2 cellular contexts compared by ENCODE assay signal in genomic region chr9:133538851-133539250, GRCh38.
TF ChIP-seq lines count a peak whose summit lies in the region.

No MANE protein-coding gene starts in this region.

TF ChIP-seq in liver, 16 proteins besides CTCF, POLR2A, EP300 and RAD21:
- TF ChIP-seq HNF4A (conservative IDR thresholded peaks at IDR 0.05): no peak
- TF ChIP-seq JUND (IDR thresholded peaks at IDR 0.05): no peak
- no peak for TF ChIP-seq MAX (IDR thresholded peaks at IDR 0.05)
- TF ChIP-seq GABPA (IDR thresholded peaks at IDR 0.05 in 1 of 2, conservative IDR thresholded peaks at IDR 0.05 in 1 of 2): no peak
- no peak for TF ChIP-seq ZBTB33 (IDR thresholded peaks at IDR 0.05)
- TF ChIP-seq RXRA (IDR thresholded peaks at IDR 0.05): no peak
- TF ChIP-seq, protein P1, sequence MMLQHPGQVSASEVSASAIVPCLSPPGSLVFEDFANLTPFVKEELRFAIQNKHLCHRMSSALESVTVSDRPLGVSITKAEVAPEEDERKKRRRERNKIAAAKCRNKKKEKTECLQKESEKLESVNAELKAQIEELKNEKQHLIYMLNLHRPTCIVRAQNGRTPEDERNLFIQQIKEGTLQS (IDR thresholded peaks at IDR 0.05): no peak
- no peak for TF ChIP-seq FOXA2 (IDR thresholded peaks at IDR 0.05)
- TF ChIP-seq NR2F2 (IDR thresholded peaks at IDR 0.05): no peak
- TF ChIP-seq EGR1 (IDR thresholded peaks at IDR 0.05; ENCODE audit: low read depth in 2 of 2): no peak
- TF ChIP-seq REST (IDR thresholded peaks at IDR 0.05): no peak
- no peak for TF ChIP-seq YY1 (IDR thresholded peaks at IDR 0.05)
- no peak for TF ChIP-seq SP1 (IDR thresholded peaks at IDR 0.05)
TF ChIP-seq in liver: peak in this region for 0.

TF ChIP-seq in HepG2, 621 proteins besides CTCF, POLR2A, EP300 and RAD21:
- TF ChIP-seq RBM22 (optimal IDR thresholded peaks at IDR 0.05; ENCODE audit: low read length): no peak
- TF ChIP-seq RFX3 (CRISPR knock-in tag; IDR thresholded peaks at IDR 0.05): no peak
- TF ChIP-seq ZNF619 (CRISPR knock-in tag; IDR thresholded peaks at IDR 0.05): no peak
- no peak for TF ChIP-seq ZC3H13 (CRISPR knock-in tag; IDR thresholded peaks at IDR 0.05)
- no peak for TF ChIP-seq ATF5 (CRISPR knock-in tag; IDR thresholded peaks at IDR 0.05; ENCODE audit: low read depth)
- no peak for TF ChIP-seq NCOA5 (CRISPR knock-in tag; IDR thresholded peaks at IDR 0.05)
- no peak for TF ChIP-seq TAF15 (IDR thresholded peaks at IDR 0.05; ENCODE audit: low read depth, low read length, poor library complexity, severe bottlenecking)
- TF ChIP-seq, protein P2, sequence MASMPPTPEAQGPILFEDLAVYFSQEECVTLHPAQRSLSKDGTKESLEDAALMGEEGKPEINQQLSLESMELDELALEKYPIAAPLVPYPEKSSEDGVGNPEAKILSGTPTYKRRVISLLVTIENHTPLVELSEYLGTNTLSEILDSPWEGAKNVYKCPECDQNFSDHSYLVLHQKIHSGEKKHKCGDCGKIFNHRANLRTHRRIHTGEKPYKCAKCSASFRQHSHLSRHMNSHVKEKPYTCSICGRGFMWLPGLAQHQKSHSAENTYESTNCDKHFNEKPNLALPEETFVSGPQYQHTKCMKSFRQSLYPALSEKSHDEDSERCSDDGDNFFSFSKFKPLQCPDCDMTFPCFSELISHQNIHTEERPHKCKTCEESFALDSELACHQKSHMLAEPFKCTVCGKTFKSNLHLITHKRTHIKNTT (CRISPR knock-in tag; IDR thresholded peaks at IDR 0.05): no peak
- TF ChIP-seq ZFP36 (IDR thresholded peaks at IDR 0.05; ENCODE audit: borderline replicate concordance, low read depth, low read length, partially characterized antibody): no peak
- TF ChIP-seq, protein P3, sequence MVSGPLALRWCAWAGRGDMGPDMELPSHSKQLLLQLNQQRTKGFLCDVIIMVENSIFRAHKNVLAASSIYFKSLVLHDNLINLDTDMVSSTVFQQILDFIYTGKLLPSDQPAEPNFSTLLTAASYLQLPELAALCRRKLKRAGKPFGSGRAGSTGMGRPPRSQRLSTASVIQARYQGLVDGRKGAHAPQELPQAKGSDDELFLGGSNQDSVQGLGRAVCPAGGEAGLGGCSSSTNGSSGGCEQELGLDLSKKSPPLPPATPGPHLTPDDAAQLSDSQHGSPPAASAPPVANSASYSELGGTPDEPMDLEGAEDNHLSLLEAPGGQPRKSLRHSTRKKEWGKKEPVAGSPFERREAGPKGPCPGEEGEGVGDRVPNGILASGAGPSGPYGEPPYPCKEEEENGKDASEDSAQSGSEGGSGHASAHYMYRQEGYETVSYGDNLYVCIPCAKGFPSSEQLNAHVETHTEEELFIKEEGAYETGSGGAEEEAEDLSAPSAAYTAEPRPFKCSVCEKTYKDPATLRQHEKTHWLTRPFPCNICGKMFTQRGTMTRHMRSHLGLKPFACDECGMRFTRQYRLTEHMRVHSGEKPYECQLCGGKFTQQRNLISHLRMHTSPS (CRISPR knock-in tag; IDR thresholded peaks at IDR 0.05; ENCODE audit: low read depth): no peak
- TF ChIP-seq ZBTB25 (CRISPR knock-in tag; IDR thresholded peaks at IDR 0.05): no peak
- TF ChIP-seq ZNF326 (CRISPR knock-in tag; IDR thresholded peaks at IDR 0.05; ENCODE audit: borderline replicate concordance): no peak
- TF ChIP-seq, protein P4, sequence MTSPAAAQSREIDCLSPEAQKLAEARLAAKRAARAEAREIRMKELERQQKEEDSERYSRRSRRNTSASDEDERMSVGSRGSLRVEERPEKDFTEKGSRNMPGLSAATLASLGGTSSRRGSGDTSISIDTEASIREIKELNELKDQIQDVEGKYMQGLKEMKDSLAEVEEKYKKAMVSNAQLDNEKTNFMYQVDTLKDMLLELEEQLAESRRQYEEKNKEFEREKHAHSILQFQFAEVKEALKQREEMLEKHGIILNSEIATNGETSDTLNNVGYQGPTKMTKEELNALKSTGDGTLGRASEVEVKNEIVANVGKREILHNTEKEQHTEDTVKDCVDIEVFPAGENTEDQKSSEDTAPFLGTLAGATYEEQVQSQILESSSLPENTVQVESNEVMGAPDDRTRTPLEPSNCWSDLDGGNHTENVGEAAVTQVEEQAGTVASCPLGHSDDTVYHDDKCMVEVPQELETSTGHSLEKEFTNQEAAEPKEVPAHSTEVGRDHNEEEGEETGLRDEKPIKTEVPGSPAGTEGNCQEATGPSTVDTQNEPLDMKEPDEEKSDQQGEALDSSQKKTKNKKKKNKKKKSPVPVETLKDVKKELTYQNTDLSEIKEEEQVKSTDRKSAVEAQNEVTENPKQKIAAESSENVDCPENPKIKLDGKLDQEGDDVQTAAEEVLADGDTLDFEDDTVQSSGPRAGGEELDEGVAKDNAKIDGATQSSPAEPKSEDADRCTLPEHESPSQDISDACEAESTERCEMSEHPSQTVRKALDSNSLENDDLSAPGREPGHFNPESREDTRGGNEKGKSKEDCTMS (CRISPR knock-in tag; conservative IDR thresholded peaks at IDR 0.05): no peak
- no peak for TF ChIP-seq NFE2 (CRISPR knock-in tag; IDR thresholded peaks at IDR 0.05)
- no peak for TF ChIP-seq ZNF232 (CRISPR knock-in tag; IDR thresholded peaks at IDR 0.05; ENCODE audit: borderline replicate concordance)
- no peak for TF ChIP-seq HMG20A (CRISPR knock-in tag; IDR thresholded peaks at IDR 0.05; ENCODE audit: borderline replicate concordance)
- TF ChIP-seq ZNF605 (CRISPR knock-in tag; IDR thresholded peaks at IDR 0.05): no peak
- TF ChIP-seq ZNF354B (CRISPR knock-in tag; IDR thresholded peaks at IDR 0.05): no peak
- TF ChIP-seq NBN (conservative IDR thresholded peaks at IDR 0.05): no peak
- no peak for TF ChIP-seq ZNF792 (CRISPR knock-in tag; IDR thresholded peaks at IDR 0.05)
